Comparison of ENCODE assay signal across 27 cellular contexts in the genomic region with DNA sequence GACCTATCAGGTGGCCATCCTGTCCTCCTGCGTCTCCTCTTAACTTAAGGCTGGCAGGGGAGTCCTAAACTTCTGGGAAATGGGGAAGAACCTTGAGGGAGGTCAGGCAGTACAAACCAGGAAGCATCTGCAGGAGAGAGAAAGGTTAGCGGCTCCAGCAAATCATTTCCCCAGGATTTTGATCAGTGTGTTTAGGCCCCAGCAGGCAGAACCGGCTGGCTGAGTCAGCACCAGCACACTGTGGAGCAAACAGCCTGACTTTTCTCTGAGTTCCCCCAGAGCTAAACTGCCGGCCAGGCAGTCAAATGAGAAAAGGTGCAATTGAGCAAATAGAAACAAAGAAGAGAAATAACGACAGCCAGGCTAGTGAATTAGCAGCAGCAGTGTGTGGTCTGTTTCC. TPM values are rescaled to one million over a fixed set of nuclear protein-coding genes. Genes with fewer than 3 reads are reported as not detected.
DNase-seq lines count a peak whose midpoint lies in the region; ATAC-seq, FAIRE-seq and TF ChIP-seq lines count a peak whose summit lies in the region.
"Had no signal": no experiment of that assay in that cellular context is flagged by ENCODE, and none has a peak within 500 bp of the region (broad histone marks: within the 10 kb centered on the region; RNA-seq: fewer than 3 reads in every experiment).

No MANE protein-coding gene starts in this region.

- H3K79me2 ChIP-seq in GM23338 (replicated peaks; ENCODE audit: insufficient read depth) (no peaks in the 10 kb centered on the region), HepG2 (ENCODE audit: insufficient read depth, low read length) (no peaks in the 10 kb centered on the region)

- no peak overlapping the region for H3K27ac Mint-ChIP-seq in GM23338
- no peak overlapping the region for H3K27ac Mint-ChIP-seq in T-helper 17 cell
- H3K27ac Mint-ChIP-seq in T-helper 2 cell treated with Interferon-gamma antibody and Interleukin-4, amounts not matched to agents 5 μg/mL and 100 μg/mL, for 36 hours, result no peak overlapping the region
- H3K27ac Mint-ChIP-seq: activated naive CD4-positive, alpha-beta T cell treated with anti-CD3 and anti-CD28 coated beads for 36 hours; natural killer cell treated with Interleukin-12 subunit alpha and Interleukin-12 subunit beta and Interleukin-15 and Interleukin-18, amount 100 ng/mL, for 72 hours; stimulated activated naive CD8-positive, alpha-beta T cell treated with anti-CD3 and anti-CD28 coated beads, Interleukin-15, Interleukin-2, amounts not matched to agents 100 ng/mL and 50 ng/mL, for 24 hours had no signal

- TF ChIP-seq POLR2A in body of pancreas (IDR thresholded peaks at IDR 0.05) (no peak), HepG2 (IDR thresholded peaks at IDR 0.05; ENCODE audit: insufficient read depth in 1 of 2, low read depth in 2 of 2, low read length in 2 of 2) (no peak)

- H2AFZ ChIP-seq in GM23338 (peak overlapping the region; percentile 38; the same call in 1 of the 2 replicates), HepG2 (ENCODE audit: low read length) (no peak overlapping the region)

- H3K4me3 ChIP-seq in GM23338 (no peak overlapping the region), body of pancreas (no peak overlapping the region), HepG2 (replicated peaks in 1 of 3; ENCODE audit: insufficient read depth in 1 of 3, low read depth in 2 of 3, low read length in 3 of 3) (no peak overlapping the region), pancreas (no peak overlapping the region)
- H3K4me3 ChIP-seq: A549, transverse colon had no signal

- H3K4me3 Mint-ChIP-seq in GM23338 (no peak overlapping the region), T-helper 17 cell (no peak overlapping the region)
- no peak overlapping the region for H3K4me3 Mint-ChIP-seq in T-helper 2 cell treated with Interferon-gamma antibody and Interleukin-4, amounts not matched to agents 5 μg/mL and 100 μg/mL, for 36 hours
- H3K4me3 Mint-ChIP-seq: activated naive CD4-positive, alpha-beta T cell treated with anti-CD3 and anti-CD28 coated beads for 36 hours; natural killer cell treated with Interleukin-12 subunit alpha and Interleukin-12 subunit beta and Interleukin-15 and Interleukin-18, amount 100 ng/mL, for 72 hours; stimulated activated naive CD8-positive, alpha-beta T cell treated with anti-CD3 and anti-CD28 coated beads, Interleukin-15, Interleukin-2, amounts not matched to agents 100 ng/mL and 50 ng/mL, for 24 hours had no signal

- H3K4me1 Mint-ChIP-seq in GM23338, result peaks cover 23% of the 10 kb centered on the region
- peaks cover 2% of the 10 kb centered on the region for H3K4me1 Mint-ChIP-seq in T-helper 17 cell
- H3K4me1 Mint-ChIP-seq in T-helper 2 cell treated with Interferon-gamma antibody and Interleukin-4, amounts not matched to agents 5 μg/mL and 100 μg/mL, for 36 hours (ENCODE audit: low read depth), result no peaks in the 10 kb centered on the region

- in situ Hi-C loops in HepG2 (cut with HindIII; ENCODE audit: extremely low pct_ligation_motif_present, low pct_unique_long_range_greater_than_20kb), result loop anchor here (5.0 to 10.0 kb wide), 2 partner anchors 182 to 185 kb away; no protein-coding TSS in a partner anchor

- H3K36me3 Mint-ChIP-seq in GM23338 (ENCODE audit: low read depth) (no peaks in the 10 kb centered on the region), T-helper 17 cell (ENCODE audit: low read depth) (peaks cover 4% of the 10 kb centered on the region)
- H3K36me3 Mint-ChIP-seq in T-helper 2 cell treated with Interferon-gamma antibody and Interleukin-4, amounts not matched to agents 5 μg/mL and 100 μg/mL, for 36 hours (ENCODE audit: low read depth), result no peaks in the 10 kb centered on the region
- H3K36me3 Mint-ChIP-seq: natural killer cell treated with Interleukin-12 subunit alpha and Interleukin-12 subunit beta and Interleukin-15 and Interleukin-18, amount 100 ng/mL, for 72 hours had no signal

- no peaks in the 10 kb centered on the region for H3K9me3 ChIP-seq in body of pancreas
- no peaks in the 10 kb centered on the region for H3K9me3 ChIP-seq in HepG2 (ENCODE audit: low read length)
- H3K9me3 ChIP-seq in pancreas, result no peaks in the 10 kb centered on the region
- H3K9me3 ChIP-seq in T-helper 17 cell (ENCODE audit: control insufficient read depth, low read length, poor library complexity, severe bottlenecking), result no peaks in the 10 kb centered on the region
- H3K9me3 ChIP-seq: A549, BE2C, transverse colon had no signal

- no peak for TF ChIP-seq RAD21 in HepG2 (CRISPR knock-in tag; IDR thresholded peaks at IDR 0.05)

- H3K4me1 ChIP-seq in GM23338 (ENCODE audit: insufficient read depth), result peaks cover 16% of the 10 kb centered on the region
- H3K4me1 ChIP-seq in body of pancreas, result peaks cover 2% of the 10 kb centered on the region
- H3K4me1 ChIP-seq in HepG2 (ENCODE audit: insufficient read depth, low read length), result peaks cover 43% of the 10 kb centered on the region
- H3K4me1 ChIP-seq in pancreas, result no peaks in the 10 kb centered on the region

- 52 to 63% methylated on average over 5 of the region's 5 CpGs for WGBS in body of pancreas, 2 donors
- 14% methylated on average over 4 of the region's 5 CpGs for WGBS in HepG2 (ENCODE audit: low lambda C conversion rate)
- 55 to 61% methylated on average over 5 of the region's 5 CpGs for WGBS in pancreas, 2 donors

- intact Hi-C loops in body of pancreas (cut with DNase I), result no loop called here
- intact Hi-C loops in HepG2 (cut with micrococcal nuclease; ENCODE audit: unreplicated experiment), result no loop called here
- intact Hi-C loops in pancreas (cut with DNase I), result no loop called here

- ATAC-seq in GM23338 (no peak), body of pancreas (peak; percentile 40), HepG2 (peak; percentile 24; the same call in 1 of the 3 replicates), pancreas (peak in 3 of 4 donors; percentile 61 to 79 (median 70)), T-helper 17 cell (no peak)
- ATAC-seq: A549, left cardiac atrium, Right ventricle myocardium inferior had no signal

- POLR2A ChIA-PET in HepG2 (lab: Yijun Ruan, JAX), result no interaction called here

- no TSS peak for BruUV-seq in HepG2 (replicated peaks; lab: Mats Ljungman, UMichigan)

- no peaks in the 10 kb centered on the region for H4K20me1 ChIP-seq in GM23338 (replicated peaks; ENCODE audit: insufficient read depth)
- H4K20me1 ChIP-seq in HepG2 (ENCODE audit: insufficient read depth, low read length), result no peaks in the 10 kb centered on the region

- H3K27me3 ChIP-seq in GM23338 (ENCODE audit: insufficient read depth) (peaks cover 19% of the 10 kb centered on the region), body of pancreas (no peaks in the 10 kb centered on the region), HepG2 (ENCODE audit: control insufficient read depth in 1 of 2, insufficient read depth in 2 of 2, low read length in 2 of 2) (no peaks in the 10 kb centered on the region; a peak in 2 of 5 replicates), pancreas (no peaks in the 10 kb centered on the region)
- H3K27me3 ChIP-seq: BE2C, transverse colon had no signal

- H3K9me3 Mint-ChIP-seq in GM23338, result peaks cover 5% of the 10 kb centered on the region; the same call in 1 of the 3 replicates
- no peaks in the 10 kb centered on the region for H3K9me3 Mint-ChIP-seq in T-helper 2 cell treated with Interferon-gamma antibody and Interleukin-4, amounts not matched to agents 5 μg/mL and 100 μg/mL, for 36 hours
- H3K9me3 Mint-ChIP-seq: activated naive CD4-positive, alpha-beta T cell treated with anti-CD3 and anti-CD28 coated beads for 36 hours; natural killer cell treated with Interleukin-12 subunit alpha and Interleukin-12 subunit beta and Interleukin-15 and Interleukin-18, amount 100 ng/mL, for 72 hours; stimulated activated naive CD8-positive, alpha-beta T cell treated with anti-CD3 and anti-CD28 coated beads, Interleukin-15, Interleukin-2, amounts not matched to agents 100 ng/mL and 50 ng/mL, for 24 hours had no signal

- no peak overlapping the region for H3K27ac ChIP-seq in GM23338 (ENCODE audit: low read depth)
- peak overlapping the region in 2 of 4 donors; percentile 24 to 29 for H3K27ac ChIP-seq in body of pancreas
- no peak overlapping the region for H3K27ac ChIP-seq in HepG2 (ENCODE audit: extremely low read length, insufficient read depth, low read length)
- H3K27ac ChIP-seq in pancreas, result peak overlapping the region in 2 of 4 donors; percentile 27 to 35
- H3K27ac ChIP-seq: A549 had no signal

- H3K27me3 Mint-ChIP-seq in GM23338 (ENCODE audit: insufficient read depth, low read depth, poor library complexity) (peaks cover 16% of the 10 kb centered on the region), T-helper 17 cell (peaks cover 22% of the 10 kb centered on the region)
- peaks cover 9% of the 10 kb centered on the region for H3K27me3 Mint-ChIP-seq in T-helper 2 cell treated with Interferon-gamma antibody and Interleukin-4, amounts not matched to agents 5 μg/mL and 100 μg/mL, for 36 hours (ENCODE audit: low read depth)
- H3K27me3 Mint-ChIP-seq: stimulated activated naive CD8-positive, alpha-beta T cell treated with anti-CD3 and anti-CD28 coated beads, Interleukin-15, Interleukin-2, amounts not matched to agents 100 ng/mL and 50 ng/mL, for 24 hours had no signal

- H3K9me2 ChIP-seq in GM23338 (ENCODE audit: insufficient read depth), result no peaks in the 10 kb centered on the region

- no peak for TF ChIP-seq EP300 in HepG2 (IDR thresholded peaks at IDR 0.05; ENCODE audit: low read depth in 2 of 2, low read length in 2 of 2)
- TF ChIP-seq EP300 in HepG2 (CRISPR knock-in tag; IDR thresholded peaks at IDR 0.05; ENCODE audit: borderline replicate concordance), result no peak

- FAIRE-seq in HepG2 (lab: Jason Lieb, UNC) (no peak), pancreas (lab: Jason Lieb, UNC) (no peak)
- FAIRE-seq: A549, TTC549 had no signal

- H3K36me3 ChIP-seq in GM23338 (ENCODE audit: insufficient read depth), result no peaks in the 10 kb centered on the region
- no peaks in the 10 kb centered on the region for H3K36me3 ChIP-seq in body of pancreas (replicated peaks in 1 of 2; ENCODE audit: insufficient read depth in 1 of 2, low read depth in 2 of 2)
- H3K36me3 ChIP-seq in HepG2 (replicated peaks in 1 of 2; ENCODE audit: control insufficient read depth in 1 of 2, insufficient read depth in 2 of 2, low read length in 2 of 2), result no peaks in the 10 kb centered on the region
- H3K36me3 ChIP-seq in pancreas, result no peaks in the 10 kb centered on the region
- H3K36me3 ChIP-seq: BE2C, transverse colon had no signal

- CTCF ChIA-PET in HepG2 (lab: Yijun Ruan, JAX; ENCODE audit: low intra/inter-chr PET ratio, low total read pairs), result no interaction called here

- no peak overlapping the region for H3K9ac ChIP-seq in HepG2 (ENCODE audit: insufficient read depth, low read depth, low read length)

- H3F3A ChIP-seq in GM23338 (replicated peaks; ENCODE audit: low read depth), result no peaks in the 10 kb centered on the region

- H3K4me2 ChIP-seq in GM23338 (no peak overlapping the region), HepG2 (ENCODE audit: low read depth, low read length) (no peak overlapping the region)
- H3K4me2 ChIP-seq: A549 had no signal

- TF ChIP-seq CTCF in GM23338 (conservative IDR thresholded peaks at IDR 0.05; ENCODE audit: low read depth in 2 of 2) (no peak), body of pancreas (IDR thresholded peaks at IDR 0.05) (no peak), HepG2 (CRISPR knock-in tag; IDR thresholded peaks at IDR 0.05) (no peak), pancreas (IDR thresholded peaks at IDR 0.05) (no peak)

- no peak for DNase-seq in GM23338 (ENCODE audit: low spot score)
- peak in 1 of 4 donors; percentile 28 for DNase-seq in body of pancreas
- no peak for DNase-seq in HepG2 (ENCODE audit: low spot score)
- no peak for DNase-seq in pancreas
- no peak for DNase-seq in stimulated activated naive CD4-positive, alpha-beta T cell treated with Interleukin-2 at 50 U/mL for 16 hours (lab: John Stamatoyannopoulos, UW)
- no peak for DNase-seq in T-helper 17 cell
- DNase-seq in activated T-cell treated with anti-CD3 and anti-CD28 coated beads, Interleukin-2, amount 50 U/mL, for 1 hour, result no peak
- DNase-seq in T-helper 2 cell treated with Interferon-gamma antibody and Interleukin-4, amounts not matched to agents 5 μg/mL and 100 μg/mL, for 36 hours (ENCODE audit: low spot score), result no peak
- DNase-seq: activated naive CD4-positive, alpha-beta T cell treated with anti-CD3 and anti-CD28 coated beads for 36 hours; activated T-cell treated with anti-CD3 and anti-CD28 coated beads, Interleukin-2, amount 50 U/mL, for 48 hours; amygdala; BE2C; Karpas-422; left cardiac atrium; mesendoderm; NCI-H187 treated with DMSO at 0.1 percent for 48 hours; NCI-H226; NCI-H82; stimulated activated CD4-positive, alpha-beta T cell treated with anti-CD3 and anti-CD28 coated beads, Interleukin-4, amount 100 ng/mL, for 24 hours; transverse colon had no signal

RNA-seq across cellular contexts. Expression of gene MEDAG, which starts 46.7 kb away (rescaled TPM):
- total RNA-seq in GM23338 (2014; rRNA removed; shearing (Covaris generic)), result 0.97 and 1.7 TPM in 2 replicates
- polyA plus RNA-seq in GM23338 (2016; fragmentation: Nextera tagmentation; extraction: Ambion mirVana) (2.0 and 2.2 TPM in 2 replicates), HepG2 (2011; rRNA removed) (not detected in 2 replicates), pancreas (1 to 10 TPM; 5.5 to 5.9 TPM)
- total RNA-seq in body of pancreas (10 to 100 TPM in 1 of 2 donors, 1 to 10 TPM in 1; 7.8 to 36.6 TPM), HepG2 (2016; rRNA removed; fragmentation: Illumina TruSeq; extraction: Trizol) (not detected in 2 replicates), pancreas (1 to 10 TPM in 4 of 6 donors, under 1 TPM in 2; 0.56 to 6.7 (median 1.7) TPM), T-helper 17 cell (not detected)
- total RNA-seq in HepG2 (2016; cell fraction: cytosol; rRNA removed; fragmentation: Illumina TruSeq; extraction: Trizol; ENCODE audit: low read depth), result not detected in 2 replicates
- not detected in 2 replicates for total RNA-seq in HepG2 (2016; cell fraction: insoluble cytoplasmic fraction; rRNA removed; fragmentation: Illumina TruSeq; extraction: Trizol)
- total RNA-seq in HepG2 (2016; cell fraction: membrane; rRNA removed; fragmentation: Illumina TruSeq; extraction: Trizol), result not detected in 2 replicates
- total RNA-seq in HepG2 (2016; cell fraction: nucleus; rRNA removed; fragmentation: Illumina TruSeq; extraction: Trizol), result not detected in 2 replicates
- not detected in 2 replicates for polyA plus RNA-seq in HepG2 (2011; cell fraction: cytosol; rRNA removed)
- not detected in 2 replicates for polyA plus RNA-seq in HepG2 (2011; cell fraction: nucleus; rRNA removed)
- polyA plus RNA-seq in HepG2 (2012), result not detected in 2 replicates
- polyA plus RNA-seq in HepG2 (2016; cell fraction: cytosol; fragmentation: Illumina TruSeq; extraction: Trizol; ENCODE audit: low read depth), result not detected in 2 replicates
- polyA plus RNA-seq in HepG2 (2016; cell fraction: insoluble cytoplasmic fraction; fragmentation: Illumina TruSeq; extraction: Trizol; ENCODE audit: low read depth), result not detected in 2 replicates
- not detected in 2 replicates for polyA plus RNA-seq in HepG2 (2016; cell fraction: membrane; fragmentation: Illumina TruSeq; extraction: Trizol; ENCODE audit: low read depth)
- polyA plus RNA-seq in HepG2 (2016; cell fraction: nucleus; fragmentation: Illumina TruSeq; extraction: Trizol; ENCODE audit: insufficient read depth, low read depth), result not detected in 2 replicates
- not detected in 2 replicates for polyA minus RNA-seq in HepG2 (2011; rRNA and poly(A)+ RNA removed; ENCODE audit: low replicate concordance)
- not detected in 2 replicates for polyA minus RNA-seq in HepG2 (2011; cell fraction: cytosol; rRNA and poly(A)+ RNA removed)
- not detected in 2 replicates for polyA minus RNA-seq in HepG2 (2011; cell fraction: nucleus; rRNA and poly(A)+ RNA removed)
- total RNA-seq: activated CD8-positive, alpha-beta memory T cell treated with anti-CD3 and anti-CD28 coated beads for 36 hours; activated naive CD4-positive, alpha-beta T cell treated with anti-CD3 and anti-CD28 coated beads for 36 hours; HT1080 had no signal

Comparison
In these comparisons a context has a peak if more than half of its experiments do, and no peak if none do; other contexts are left out.
1. ATAC-seq: peak in body of pancreas (single experiment), HepG2 (single experiment) and pancreas (3 of 4); none in GM23338 (single experiment) and T-helper 17 cell (single experiment).